ENCODE assay signal across 2 cellular contexts in genomic region chr19:2408247-2408646, GRCh38.
TF ChIP-seq lines count a peak whose summit lies in the region.

No MANE protein-coding gene starts in this region.

TF ChIP-seq in IMR-90, 13 proteins besides CTCF, POLR2A, EP300 and RAD21:
- TF ChIP-seq NFE2L2 (IDR thresholded peaks at IDR 0.05; ENCODE audit: low read depth, low read length): no peak
- no peak for TF ChIP-seq MAZ (IDR thresholded peaks at IDR 0.05; ENCODE audit: borderline replicate concordance, low read depth, low read length)
- no peak for TF ChIP-seq SMC3 (IDR thresholded peaks at IDR 0.05; ENCODE audit: low read depth, low read length)
- no peak for TF ChIP-seq RFX5 (IDR thresholded peaks at IDR 0.05; ENCODE audit: low read depth, low read length)
- TF ChIP-seq, protein P1, sequence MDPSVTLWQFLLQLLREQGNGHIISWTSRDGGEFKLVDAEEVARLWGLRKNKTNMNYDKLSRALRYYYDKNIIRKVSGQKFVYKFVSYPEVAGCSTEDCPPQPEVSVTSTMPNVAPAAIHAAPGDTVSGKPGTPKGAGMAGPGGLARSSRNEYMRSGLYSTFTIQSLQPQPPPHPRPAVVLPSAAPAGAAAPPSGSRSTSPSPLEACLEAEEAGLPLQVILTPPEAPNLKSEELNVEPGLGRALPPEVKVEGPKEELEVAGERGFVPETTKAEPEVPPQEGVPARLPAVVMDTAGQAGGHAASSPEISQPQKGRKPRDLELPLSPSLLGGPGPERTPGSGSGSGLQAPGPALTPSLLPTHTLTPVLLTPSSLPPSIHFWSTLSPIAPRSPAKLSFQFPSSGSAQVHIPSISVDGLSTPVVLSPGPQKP (IDR thresholded peaks at IDR 0.05; ENCODE audit: borderline replicate concordance, low read depth, low read length): no peak
- TF ChIP-seq RCOR1 (IDR thresholded peaks at IDR 0.05; ENCODE audit: insufficient replicate concordance, low read length): no peak
- no peak for TF ChIP-seq CEBPB (IDR thresholded peaks at IDR 0.05; ENCODE audit: low read depth, low read length)
- no peak for TF ChIP-seq FOS (IDR thresholded peaks at IDR 0.05; ENCODE audit: low read depth, low read length)

TF ChIP-seq in GM12878, 131 proteins besides CTCF, POLR2A, EP300 and RAD21:
- TF ChIP-seq ZZZ3 (IDR thresholded peaks at IDR 0.05; ENCODE audit: control insufficient read depth, insufficient read length, low read depth): no peak
- TF ChIP-seq ATF7 (IDR thresholded peaks at IDR 0.05; ENCODE audit: low read depth): no peak
- TF ChIP-seq, protein P2, sequence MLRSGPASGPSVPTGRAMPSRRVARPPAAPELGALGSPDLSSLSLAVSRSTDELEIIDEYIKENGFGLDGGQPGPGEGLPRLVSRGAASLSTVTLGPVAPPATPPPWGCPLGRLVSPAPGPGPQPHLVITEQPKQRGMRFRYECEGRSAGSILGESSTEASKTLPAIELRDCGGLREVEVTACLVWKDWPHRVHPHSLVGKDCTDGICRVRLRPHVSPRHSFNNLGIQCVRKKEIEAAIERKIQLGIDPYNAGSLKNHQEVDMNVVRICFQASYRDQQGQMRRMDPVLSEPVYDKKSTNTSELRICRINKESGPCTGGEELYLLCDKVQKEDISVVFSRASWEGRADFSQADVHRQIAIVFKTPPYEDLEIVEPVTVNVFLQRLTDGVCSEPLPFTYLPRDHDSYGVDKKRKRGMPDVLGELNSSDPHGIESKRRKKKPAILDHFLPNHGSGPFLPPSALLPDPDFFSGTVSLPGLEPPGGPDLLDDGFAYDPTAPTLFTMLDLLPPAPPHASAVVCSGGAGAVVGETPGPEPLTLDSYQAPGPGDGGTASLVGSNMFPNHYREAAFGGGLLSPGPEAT (IDR thresholded peaks at IDR 0.05; ENCODE audit: low read depth): no peak
- no peak for TF ChIP-seq NFIC (IDR thresholded peaks at IDR 0.05; ENCODE audit: low read depth, low read length)
